24 cellular contexts compared by ENCODE assay signal in genomic region chr9:135774239-135774747, GRCh38.
DNase-seq lines count a peak whose midpoint lies in the region; ATAC-seq, FAIRE-seq and TF ChIP-seq lines count a peak whose summit lies in the region.
"Had no signal": no experiment of that assay in that cellular context is flagged by ENCODE, and none has a peak within 500 bp of the region (broad histone marks: within the 10 kb centered on the region; RNA-seq: fewer than 3 reads in every experiment).

No MANE protein-coding gene starts in this region.

- H3K27me3 ChIP-seq in H9 (ENCODE audit: insufficient read depth, low read length) (no peaks in the 10 kb centered on the region), H1 (replicated peaks in 1 of 4; ENCODE audit: control insufficient read depth in 3 of 4, extremely low read depth in 1 of 4, insufficient read depth in 3 of 4, low read length in 3 of 4) (no peaks in the 10 kb centered on the region), Caco-2 (replicated peaks; ENCODE audit: control insufficient read depth, insufficient read depth, low read length) (no peaks in the 10 kb centered on the region)
- H3K27me3 ChIP-seq: SJCRH30 had no signal

- TF ChIP-seq RAD21 in A549 (conservative IDR thresholded peaks at IDR 0.05 in 1 of 2, IDR thresholded peaks at IDR 0.05 in 1 of 2) (no peak), H1 (IDR thresholded peaks at IDR 0.05 in 1 of 2, conservative IDR thresholded peaks at IDR 0.05 in 1 of 2; ENCODE audit: low read depth in 2 of 2, low read length in 2 of 2) (no peak)

- POLR2A ChIA-PET in A549 (lab: Yijun Ruan, JAX) = no interaction called here
- POLR2A ChIA-PET in H1 (lab: Charles Lee; ENCODE audit: partially characterized antibody) = no interaction called here
- POLR2A ChIA-PET in GM10248 (lab: Yijun Ruan, JAX) = no interaction called here
- POLR2A ChIA-PET in Caco-2 (lab: Charles Lee) = no interaction called here

- no TSS peak for BruUV-seq in Caco-2 (replicated peaks; lab: Mats Ljungman, UMichigan)

- H4K8ac ChIP-seq in H9 (replicated peaks; ENCODE audit: insufficient read length, low read depth, low read length) (peak overlapping the region; percentile 1), H1 (ENCODE audit: extremely low read depth, insufficient read depth, low read length) (no peak overlapping the region)

- no peak for TF ChIP-seq EP300 in A549 (IDR thresholded peaks at IDR 0.05)
- TF ChIP-seq EP300 in H1 (IDR thresholded peaks at IDR 0.05; ENCODE audit: borderline replicate concordance in 1 of 2, low read depth in 2 of 2, low read length in 2 of 2) = no peak

- 40% methylated on average over 15 of the region's 15 CpGs for WGBS in A549 (ENCODE audit: missing lambda C conversion rate)
- no CpG with 5 or more reads among the region's 15 CpGs for WGBS in H9 (ENCODE audit: extremely low coverage, insufficient read length, low lambda C conversion rate)
- 92% methylated on average over 15 of the region's 15 CpGs; no CpG with 5 or more reads in 1 of the 2 experiments for WGBS in H1 (ENCODE audit: extremely low coverage in 1 of 2, insufficient coverage in 1 of 2, insufficient read length in 1 of 2, insufficient replicate concordance in 2 of 2, low coverage in 1 of 2, low lambda C conversion rate in 2 of 2, missing lambda C conversion rate in 1 of 2), 2 experiments

- H3K27ac ChIP-seq in A549 (no peak overlapping the region), H9 (ENCODE audit: insufficient read length, low read depth, low read length) (no peak overlapping the region), H1 (ENCODE audit: low read depth, low read length) (no peak overlapping the region)
- H3K27ac ChIP-seq: PC-9, SJCRH30 had no signal

- H3K9ac ChIP-seq in H9 (ENCODE audit: extremely low read depth, insufficient read length, low read length) (no peak overlapping the region), H1 (replicated peaks in 1 of 4; ENCODE audit: extremely low read depth in 1 of 4, low read depth in 3 of 4, low read length in 3 of 4) (no peak overlapping the region)

- H3K9me3 ChIP-seq in A549 (no peaks in the 10 kb centered on the region), H9 (ENCODE audit: control insufficient read depth, low read depth, low read length) (no peaks in the 10 kb centered on the region), H1 (ENCODE audit: insufficient read depth in 2 of 2, low read depth in 1 of 2, low read length in 1 of 2) (no peaks in the 10 kb centered on the region), Caco-2 (no peaks in the 10 kb centered on the region)
- H3K9me3 ChIP-seq: SJCRH30 had no signal

- H2BK120ac ChIP-seq in H9 (ENCODE audit: low read depth, low read length, poor library complexity, severe bottlenecking) (no peak overlapping the region), H1 (replicated peaks; ENCODE audit: low read depth, low read length) (peak overlapping the region; percentile 43)

- TF ChIP-seq POLR2A in A549 (IDR thresholded peaks at IDR 0.05; ENCODE audit: low read length) (no peak), H1 (IDR thresholded peaks at IDR 0.05; ENCODE audit: control extremely low read depth in 1 of 2, low read depth in 2 of 2, low read length in 2 of 2) (no peak)

- H3K27me3 Mint-ChIP-seq in H9 (ENCODE audit: low read depth) (no peaks in the 10 kb centered on the region), Caco-2 (ENCODE audit: insufficient read depth, unreplicated experiment) (no peaks in the 10 kb centered on the region)

- no peaks in the 10 kb centered on the region for H3K36me3 Mint-ChIP-seq in H9 (ENCODE audit: insufficient read depth in 1 of 3, low read depth in 3 of 3)
- H3K36me3 Mint-ChIP-seq in Caco-2 (ENCODE audit: insufficient read depth, unreplicated experiment) = no peaks in the 10 kb centered on the region

- no peak for TF ChIP-seq CTCF in A549 (IDR thresholded peaks at IDR 0.05)
- TF ChIP-seq CTCF in H9 (conservative IDR thresholded peaks at IDR 0.05) = no peak
- TF ChIP-seq CTCF in H1 (IDR thresholded peaks at IDR 0.05; ENCODE audit: control extremely low read depth in 1 of 3, insufficient read depth in 1 of 3, low read depth in 1 of 3, low read length in 3 of 3) = no peak
- no peak for TF ChIP-seq CTCF in GM10248 (IDR thresholded peaks at IDR 0.05; ENCODE audit: control extremely low read depth, extremely low read depth, low read depth, missing control alignments)
- no peak for TF ChIP-seq CTCF in Caco-2 (IDR thresholded peaks at IDR 0.05; ENCODE audit: insufficient read depth in 1 of 2, low read depth in 1 of 2, low read length in 1 of 2, severe bottlenecking in 1 of 2, unreplicated experiment in 1 of 2)

- H4K20me1 ChIP-seq in H9 (ENCODE audit: control insufficient read depth, insufficient read depth, insufficient read length) (peaks cover 2% of the 10 kb centered on the region), H1 (replicated peaks in 1 of 2; ENCODE audit: control insufficient read depth in 1 of 2, insufficient read depth in 2 of 2, low read length in 2 of 2) (peaks cover 0 to 7% of the 10 kb centered on the region in 2 experiments)

- no peak overlapping the region for H3K23ac ChIP-seq in H9 (ENCODE audit: insufficient read length, low read depth, low read length)
- peak overlapping the region; percentile 84 for H3K23ac ChIP-seq in H1 (ENCODE audit: insufficient read length)

- H3K27ac Mint-ChIP-seq in H9 (no peak overlapping the region), Caco-2 (ENCODE audit: unreplicated experiment) (no peak overlapping the region)

- H3K4me3 ChIP-seq in A549 (no peak overlapping the region), H1 (ENCODE audit: extremely low read depth in 1 of 4, insufficient read depth in 2 of 4, low read depth in 3 of 4, low read length in 4 of 4) (no peak overlapping the region), Caco-2 (ENCODE audit: low read depth, low read length) (no peak overlapping the region)
- H3K4me3 ChIP-seq: PC-9, SJCRH30 had no signal

- no peak for DNase-seq in A549 (ENCODE audit: low read depth in 1 of 2, low spot score in 1 of 2)
- no peak for DNase-seq in H9
- DNase-seq in NAMALWA (ENCODE audit: low spot score) = peak; percentile 17
- DNase-seq in H1 (ENCODE audit: low read depth in 1 of 2, low spot score in 2 of 2) = no peak
- no peak for DNase-seq in GM10248 (ENCODE audit: extremely low spot score)
- DNase-seq in Caco-2 = no peak
- no peak for DNase-seq in NCI-H2227 treated with DMSO at 0.1 percent for 48 hours (lab: John Stamatoyannopoulos, UW)
- DNase-seq in activated T-cell treated with anti-CD3 and anti-CD28 coated beads, Interleukin-2, amount 50 U/mL, for 48 hours = no peak
- DNase-seq: 8988T; Kasumi-1; MV-4-11; NCI-H1105 treated with DMSO at 0.1 percent for 48 hours; NCI-H146; NCI-H1930; NCI-H2107; NCI-H446 treated with DMSO at 0.1 percent for 48 hours; NCI-H526; NCI-H82; NK-92 treated with Interleukin-12 subunit alpha and Interleukin-12 subunit beta, amount 100 ng/mL, for 24 hours; PC-9; SJCRH30 had no signal

- H3K4me1 Mint-ChIP-seq in H9 (no peaks in the 10 kb centered on the region), Caco-2 (ENCODE audit: low read depth, unreplicated experiment) (no peaks in the 10 kb centered on the region)

- intact Hi-C loops in Caco-2 (cut with micrococcal nuclease; ENCODE audit: unreplicated experiment) = no loop called here

- H4K5ac ChIP-seq in H9 (ENCODE audit: insufficient read length, low read depth, low read length) = no peak overlapping the region
- no peak overlapping the region for H4K5ac ChIP-seq in H1 (ENCODE audit: insufficient read length, low read depth, low read length)

- no peak overlapping the region for H3T11ph ChIP-seq in H9 (ENCODE audit: low read length)

- H3K56ac ChIP-seq in H9 (ENCODE audit: insufficient read length, low read depth, low read length) = no peak overlapping the region
- peak overlapping the region; percentile 94 for H3K56ac ChIP-seq in H1 (replicated peaks; ENCODE audit: insufficient read length, low read depth, low read length)

- no peak overlapping the region for H2BK5ac ChIP-seq in H9 (ENCODE audit: insufficient read length, low read length)
- no peak overlapping the region for H2BK5ac ChIP-seq in H1 (ENCODE audit: low read depth, low read length)

- H3K4me2 ChIP-seq in A549 (no peak overlapping the region), H9 (ENCODE audit: insufficient read depth, insufficient read length, low read length) (no peak overlapping the region), H1 (ENCODE audit: insufficient read depth in 1 of 2, low read depth in 2 of 2, low read length in 2 of 2) (no peak overlapping the region)
- H3K4me2 ChIP-seq: PC-9 had no signal

- H3K23me2 ChIP-seq in H9 (ENCODE audit: insufficient read length, low read depth, low read length, poor library complexity, severe bottlenecking) = no peaks in the 10 kb centered on the region
- H3K23me2 ChIP-seq in H1 (ENCODE audit: low read depth, low read length) = peaks cover 6% of the 10 kb centered on the region; the same call in 1 of the 2 replicates

- H3K4ac ChIP-seq in H9 (ENCODE audit: low read depth, low read length) (no peak overlapping the region), H1 (replicated peaks; ENCODE audit: insufficient read length, low read depth, low read length) (peak overlapping the region; percentile 69)

- no peak overlapping the region for H2BK12ac ChIP-seq in H9 (ENCODE audit: insufficient read length, low read depth, low read length)
- 0 out of 2 replicates have a peak overlapping the region, but pooled peaks have one; percentile 7 for H2BK12ac ChIP-seq in H1 (ENCODE audit: low read depth, low read length)

- H3K18ac ChIP-seq in H9 (ENCODE audit: insufficient read length, low read depth, low read length) = peak overlapping the region; percentile 0
- no peak overlapping the region for H3K18ac ChIP-seq in H1 (ENCODE audit: extremely low read depth, low read length)

- H4K91ac ChIP-seq in H9 (ENCODE audit: insufficient read length, low read depth, low read length) (no peak overlapping the region), H1 (replicated peaks; ENCODE audit: insufficient read length, low read length) (peak overlapping the region; percentile 89)

- H3K14ac ChIP-seq in H9 (ENCODE audit: insufficient read depth, low read length) = no peak overlapping the region
- no peak overlapping the region for H3K14ac ChIP-seq in H1 (ENCODE audit: insufficient read length)

- H2AK5ac ChIP-seq in H9 (ENCODE audit: insufficient read length, low read length) (no peak overlapping the region), H1 (ENCODE audit: low read depth, low read length) (peak overlapping the region; percentile 28; the same call in 1 of the 2 replicates)

- H2BK15ac ChIP-seq in H9 (ENCODE audit: low read depth, low read length) (no peak overlapping the region), H1 (ENCODE audit: low read length) (no peak overlapping the region)

- no peak for ATAC-seq in A549
- ATAC-seq: Right ventricle myocardium inferior, SK-N-SH treated with all-trans-retinoic acid at 6 μM for 48 hours had no signal

- H3K79me2 ChIP-seq in H9 (ENCODE audit: insufficient read depth, low read length) = no peaks in the 10 kb centered on the region
- no peaks in the 10 kb centered on the region for H3K79me2 ChIP-seq in H1 (ENCODE audit: control insufficient read depth in 1 of 2, insufficient read depth in 2 of 2, low read length in 2 of 2)

- H2BK20ac ChIP-seq in H9 (ENCODE audit: low read depth, low read length, poor library complexity, severe bottlenecking) = no peak overlapping the region
- no peak overlapping the region for H2BK20ac ChIP-seq in H1 (ENCODE audit: low read length)

- H3K36me3 ChIP-seq in H1 (ENCODE audit: control insufficient read depth in 2 of 4, insufficient read depth in 4 of 4, low read length in 3 of 4) (no peaks in the 10 kb centered on the region; a peak in 1 of 8 replicates), Caco-2 (ENCODE audit: control insufficient read depth, insufficient read depth, low read length) (no peaks in the 10 kb centered on the region)
- H3K36me3 ChIP-seq: SJCRH30 had no signal

- H3K79me1 ChIP-seq in H9 (ENCODE audit: insufficient read depth, low read depth, low read length, poor library complexity, severe bottlenecking) = no peaks in the 10 kb centered on the region
- no peaks in the 10 kb centered on the region for H3K79me1 ChIP-seq in H1 (ENCODE audit: low read depth, low read length)

- CTCF ChIA-PET in A549 (lab: Yijun Ruan, JAX) = no interaction called here
- CTCF ChIA-PET in H1 (lab: Charles Lee; ENCODE audit: partially characterized antibody) = no interaction called here
- CTCF ChIA-PET in GM10248 (lab: Yijun Ruan, JAX) = no interaction called here
- CTCF ChIA-PET in Caco-2 (lab: Charles Lee) = no interaction called here

- H2AFZ ChIP-seq in H9 (ENCODE audit: low read length) (no peak overlapping the region), H1 (ENCODE audit: low read length) (no peak overlapping the region)
- H2AFZ ChIP-seq: PC-9 had no signal

- H3K4me1 ChIP-seq in A549 = no peaks in the 10 kb centered on the region
- H3K4me1 ChIP-seq in H9 (ENCODE audit: insufficient read depth, low read length) = no peaks in the 10 kb centered on the region
- no peaks in the 10 kb centered on the region for H3K4me1 ChIP-seq in H1 (replicated peaks in 1 of 4; ENCODE audit: control insufficient read depth in 3 of 4, insufficient read depth in 4 of 4, low read length in 3 of 4)
- no peaks in the 10 kb centered on the region for H3K4me1 ChIP-seq in Caco-2
- H3K4me1 ChIP-seq: SJCRH30 had no signal

- H3K4me3 Mint-ChIP-seq in H9 (no peak overlapping the region), Caco-2 (ENCODE audit: unreplicated experiment) (no peak overlapping the region)

- H3K9me3 Mint-ChIP-seq in H9 = no peaks in the 10 kb centered on the region
- H3K9me3 Mint-ChIP-seq in Caco-2 (ENCODE audit: unreplicated experiment) = no peaks in the 10 kb centered on the region

- FAIRE-seq in A549 (lab: Jason Lieb, UNC) = peak; percentile 43
- FAIRE-seq in H1 (lab: Jason Lieb, UNC) = peak; percentile 63
- FAIRE-seq: D721Med had no signal
